Comparison of ENCODE assay signal across 4 cellular contexts in the genomic region with DNA sequence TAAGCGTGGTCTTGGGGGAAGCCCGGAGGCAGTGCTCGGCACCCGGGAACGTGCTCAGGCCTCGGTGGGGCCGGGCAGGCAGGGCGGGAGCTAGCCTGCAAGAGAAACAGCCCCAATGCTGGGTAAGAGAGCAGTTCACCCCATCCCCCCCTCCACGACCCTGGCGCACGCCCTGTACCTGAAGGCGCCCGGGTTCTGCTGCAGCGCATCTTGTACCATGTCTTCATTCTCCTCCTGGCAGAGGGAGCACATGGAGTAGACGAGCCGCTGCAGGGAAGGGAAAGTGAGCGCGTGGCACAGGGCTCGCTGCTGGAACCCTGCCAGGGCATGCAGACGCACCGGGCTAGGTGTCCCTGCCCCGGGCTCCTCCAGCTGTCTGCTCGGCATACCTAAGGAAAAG. TPM values are rescaled to one million over a fixed set of nuclear protein-coding genes. Genes with fewer than 3 reads are reported as not detected.
"Had no signal": no experiment of that assay in that cellular context is flagged by ENCODE, and none has a peak within 500 bp of the region (broad histone marks: within the 10 kb centered on the region; RNA-seq: fewer than 3 reads in every experiment).

No MANE protein-coding gene starts in this region.

RNA-seq across cellular contexts. Expression of gene TRIM74, which starts 20.6 kb away (rescaled TPM):
- total RNA-seq: LHCN-M2, PC-3, RPMI7951, SJSA1 had no signal
